Comparison of ENCODE assay signal across 9 cellular contexts in the genomic region with DNA sequence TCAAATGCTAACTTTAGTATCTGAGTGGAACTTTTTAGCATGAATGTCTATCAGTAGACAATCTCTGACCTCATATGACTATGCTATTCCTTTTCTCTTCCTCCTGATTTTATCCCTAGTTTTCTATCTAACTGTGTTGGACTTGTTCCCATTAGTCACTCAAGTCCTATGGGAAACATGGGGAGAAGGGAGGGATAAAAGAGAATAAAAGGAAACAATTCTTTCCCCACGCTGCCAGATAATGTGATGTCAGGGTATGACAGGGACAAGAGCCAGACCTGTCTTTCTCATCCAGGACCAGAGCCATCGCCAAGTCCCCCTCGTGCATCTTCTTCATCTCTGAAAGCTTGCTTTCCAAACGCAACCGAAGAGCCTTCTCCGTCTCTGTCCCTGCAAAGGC.
"Had no signal": no experiment of that assay in that cellular context is flagged by ENCODE, and none has a peak within 500 bp of the region (broad histone marks: within the 10 kb centered on the region; RNA-seq: fewer than 3 reads in every experiment).

No MANE protein-coding gene starts in this region.

- H3K4me3 ChIP-seq: GM23248, HAP-1 had no signal

- H3K27ac ChIP-seq: GM23248, HL-60 had no signal

- H3K9me3 ChIP-seq: HAP-1 had no signal

- H3K27me3 Mint-ChIP-seq: IgD-negative memory B cell had no signal

- H3K4me3 Mint-ChIP-seq: HFFc6, IgD-negative memory B cell had no signal

- H3K9me3 Mint-ChIP-seq: HFFc6, IgD-negative memory B cell had no signal

- H3K4me1 ChIP-seq: HAP-1 had no signal

- DNase-seq: GM23248, GOT3, H7, HFFc6 had no signal

- H2AFZ ChIP-seq: GM23248 had no signal

- ATAC-seq: HCT116, HepG2 had no signal

- H3K9ac ChIP-seq: GM23248 had no signal

- H3K27ac Mint-ChIP-seq: HFFc6, IgD-negative memory B cell had no signal
